Comparison of ENCODE assay signal across 7 cellular contexts in the genomic region with DNA sequence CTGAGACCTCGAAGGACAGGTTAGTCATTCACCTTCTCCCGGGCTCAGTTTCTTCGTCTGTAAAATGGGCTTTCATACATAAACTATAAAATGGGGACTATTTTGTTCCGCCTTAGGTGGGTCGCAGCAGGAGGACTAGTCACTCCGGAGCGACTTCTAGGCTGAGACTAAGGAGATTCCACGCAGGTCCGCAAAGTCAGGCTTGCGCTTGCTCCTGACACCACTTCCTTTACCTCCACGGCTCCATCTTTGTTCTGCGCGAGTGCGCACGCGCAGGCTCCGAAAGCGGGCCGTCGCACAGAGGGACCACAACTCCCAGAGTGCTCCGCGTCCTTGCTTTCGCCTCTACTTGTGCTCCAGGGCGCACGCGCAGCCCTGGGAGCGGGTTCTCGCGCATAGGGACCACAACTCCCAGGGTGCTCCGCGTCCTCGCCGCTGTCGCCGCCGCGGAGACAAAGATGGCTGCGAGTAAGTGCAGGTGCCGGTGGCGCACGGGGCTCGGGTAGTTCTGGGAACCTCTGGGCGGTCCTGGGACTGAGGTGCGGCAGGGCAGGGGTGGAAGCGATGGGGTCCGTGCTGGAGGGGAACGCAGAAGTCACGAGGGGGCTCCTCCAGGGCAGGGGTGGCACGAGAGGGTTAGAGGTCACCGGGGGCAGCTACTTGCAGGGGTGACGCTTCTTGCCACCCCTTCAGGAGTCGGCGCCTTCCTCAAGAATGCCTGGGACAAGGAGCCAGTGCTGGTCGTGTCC. TPM values are rescaled to one million over a fixed set of nuclear protein-coding genes. Genes with fewer than 3 reads are reported as not detected.
A peak's percentile ranks its signal among the peaks of the same experiment; 100 is the strongest.
DNase-seq lines count a peak whose midpoint lies in the region; ATAC-seq and TF ChIP-seq lines count a peak whose summit lies in the region.

A gene (plus strand): TSS at position 435 of the 749 bp plus-strand sequence. CDS start 24 bp downstream, at position 459.

- ATAC-seq in GM18508 (IDR thresholded peaks at IDR 0.05; ENCODE audit: insufficient read depth, unreplicated experiment), result peak; percentile 87
- ATAC-seq in HG03025 (IDR thresholded peaks at IDR 0.05; ENCODE audit: low FRiP score, unreplicated experiment), result peak; percentile 92

- H3K9me3 ChIP-seq in hepatocyte (ENCODE audit: low read depth), result no peaks in the 10 kb centered on the region

- peak within 1 kb of the TSS; percentile 39 for H3K27ac ChIP-seq in hepatocyte

- H3K4me2 ChIP-seq in hepatocyte, result peak within 1 kb of the TSS; percentile 89

- peak within 1 kb of the TSS; percentile 34 for H3K4me3 ChIP-seq in hepatocyte

- WGBS in hepatocyte (ENCODE audit: low lambda C conversion rate, missing lambda C conversion rate), result 4% methylated on average over 53 of the region's 54 CpGs

- no peaks in the 10 kb centered on the region for H4K20me1 ChIP-seq in hepatocyte (ENCODE audit: insufficient read depth, poor library complexity, severe bottlenecking)

- peaks cover 22% of the 10 kb centered on the region for H3K79me2 ChIP-seq in hepatocyte

- DNase-seq in NCI-H2081 (lab: John Stamatoyannopoulos, UW), result peak; percentile 97 to 98
- DNase-seq in T1000 (lab: John Stamatoyannopoulos, UW), result peak; percentile 97
- peak; percentile 100 for DNase-seq in astrocyte of the hippocampus (ENCODE audit: low read depth, low spot score)
- DNase-seq in hepatocyte (ENCODE audit: low spot score), result peak; percentile 99
- DNase-seq in renal cortical epithelial cell (ENCODE audit: low read depth), result peak; percentile 94

- TF ChIP-seq CTCF in hepatocyte (IDR thresholded peaks at IDR 0.05; ENCODE audit: poor library complexity), result no peak

- H2AFZ ChIP-seq in hepatocyte, result peak within 1 kb of the TSS; percentile 89

- H3K4me1 ChIP-seq in hepatocyte (ENCODE audit: insufficient read depth), result peaks cover 3% of the 10 kb centered on the region

- H3K27me3 ChIP-seq in hepatocyte, result no peaks in the 10 kb centered on the region

- H3K36me3 ChIP-seq in hepatocyte (replicated peaks; ENCODE audit: insufficient read depth, low read depth), result no peaks in the 10 kb centered on the region

- no peaks in the 10 kb centered on the region for H3K9me2 ChIP-seq in hepatocyte (replicated peaks; ENCODE audit: insufficient read depth)

RNA-seq across cellular contexts. Expression of the gene that starts here (rescaled TPM):
- 10.5 and 13.9 TPM in 2 replicates for total RNA-seq in hepatocyte
- 247 and 285 TPM in 2 replicates for polyA plus RNA-seq in hepatocyte
- total RNA-seq in renal cortical epithelial cell, result 4.3 and 8.0 TPM in 2 replicates

Comparison
In these comparisons a context has a peak if more than half of its experiments do, and no peak if none do; other contexts are left out.
1. Peak in every context shown above with its lines: DNase-seq, ATAC-seq, H3K4me3 ChIP-seq and H3K27ac ChIP-seq.